Comparison of ENCODE assay signal across 15 cellular contexts in the genomic region with DNA sequence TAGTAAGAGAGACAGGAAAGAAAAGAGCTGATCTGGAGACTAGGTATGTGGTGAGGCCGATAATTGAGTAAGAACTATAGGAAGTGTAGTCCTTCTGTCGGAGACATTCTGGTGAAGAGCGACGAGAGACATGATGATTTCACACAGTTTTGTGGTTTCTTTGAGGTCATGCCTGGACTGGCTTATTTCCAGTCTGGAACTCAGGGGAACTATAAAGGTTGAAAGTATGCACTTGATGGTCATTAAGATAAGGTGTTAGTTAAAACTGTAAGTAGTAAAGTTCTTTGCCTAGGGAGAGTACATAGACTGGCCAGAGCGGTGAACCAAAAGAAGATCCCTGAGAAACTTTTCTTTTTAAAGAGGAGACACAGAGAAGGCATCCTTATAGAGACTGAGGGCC.
A peak's percentile ranks its signal among the peaks of the same experiment; 100 is the strongest.
DNase-seq lines count a peak whose midpoint lies in the region; ATAC-seq and TF ChIP-seq lines count a peak whose summit lies in the region.
"Had no signal": no experiment of that assay in that cellular context is flagged by ENCODE, and none has a peak within 500 bp of the region (broad histone marks: within the 10 kb centered on the region; RNA-seq: fewer than 3 reads in every experiment).

No MANE protein-coding gene starts in this region.

- DNase-seq in NOMO-1 treated with DMSO at 0.1 percent for 48 hours (lab: John Stamatoyannopoulos, UW; ENCODE audit: unreplicated experiment) = peak; percentile 14
- no peak for DNase-seq in NOMO-1 treated with dmso at 0.1 percent for 144 hours (lab: John Stamatoyannopoulos, UW; ENCODE audit: unreplicated experiment)
- DNase-seq in SJCRH30 = peak; percentile 7 to 36
- peak; percentile 31 for DNase-seq in fibroblast of villous mesenchyme (ENCODE audit: low read depth)
- no peak for DNase-seq in upper lobe of right lung
- DNase-seq in GM19238 (ENCODE audit: insufficient read length, low spot score) = no peak
- DNase-seq in NCI-H226 = no peak
- DNase-seq in coronary artery (ENCODE audit: low spot score) = no peak
- DNase-seq: 8988T; activated CD8-positive, alpha-beta memory T cell treated with anti-CD3 and anti-CD28 coated beads for 24 hours; aorta; DND-41; NCI-H1105; NCI-H2227 treated with DMSO at 0.1 percent for 48 hours had no signal

- intact Hi-C loops in upper lobe of right lung (cut with DNase I) = no loop called here

- H3K36me3 ChIP-seq in SJCRH30 (no peaks in the 10 kb centered on the region), upper lobe of right lung (no peaks in the 10 kb centered on the region)

- H3K27me3 ChIP-seq in SJCRH30 = 0 out of 2 replicates have a peak, but pooled peaks cover 1% of the 10 kb centered on the region
- no peaks in the 10 kb centered on the region for H3K27me3 ChIP-seq in upper lobe of right lung

- ATAC-seq in upper lobe of right lung = peak; percentile 35
- ATAC-seq: WTC11 had no signal

- TF ChIP-seq CTCF in fibroblast of villous mesenchyme (IDR thresholded peaks at IDR 0.05; ENCODE audit: insufficient read depth, low read depth, low read length) (no peak), upper lobe of right lung (IDR thresholded peaks at IDR 0.05) (no peak), coronary artery (IDR thresholded peaks at IDR 0.05) (no peak)

- H3K27ac ChIP-seq in SJCRH30 = no peak overlapping the region
- no peak overlapping the region for H3K27ac ChIP-seq in upper lobe of right lung
- H3K27ac ChIP-seq in coronary artery = no peak overlapping the region

- H3K4me1 ChIP-seq in SJCRH30 = no peaks in the 10 kb centered on the region; the same call in 1 of the 2 replicates
- H3K4me1 ChIP-seq in upper lobe of right lung = no peaks in the 10 kb centered on the region

- H3K9me3 ChIP-seq in SJCRH30 (replicated peaks) = no peaks in the 10 kb centered on the region
- H3K9me3 ChIP-seq in upper lobe of right lung = no peaks in the 10 kb centered on the region

- H3K4me3 ChIP-seq in SJCRH30 (no peak overlapping the region), fibroblast of villous mesenchyme (ENCODE audit: low read depth, low read length) (no peak overlapping the region), upper lobe of right lung (no peak overlapping the region), coronary artery (no peak overlapping the region)

Comparison
In these comparisons a context has a peak if more than half of its experiments do, and no peak if none do; other contexts are left out.
1. DNase-seq: peak in NOMO-1 treated with DMSO at 0.1 percent for 48 hours (single experiment), SJCRH30 (2 of 2) and fibroblast of villous mesenchyme (single experiment); none in NOMO-1 treated with dmso at 0.1 percent for 144 hours (single experiment), upper lobe of right lung (single experiment), GM19238 (single experiment), NCI-H226 (single experiment) and coronary artery (single experiment).